Comparison of ENCODE assay signal across 16 cellular contexts in genomic region chr2:240196716-240197438, GRCh38. TPM values are rescaled to one million over a fixed set of nuclear protein-coding genes. Genes with fewer than 3 reads are reported as not detected.
DNase-seq lines count a peak whose midpoint lies in the region; ATAC-seq and TF ChIP-seq lines count a peak whose summit lies in the region.
"Had no signal": no experiment of that assay in that cellular context is flagged by ENCODE, and none has a peak within 500 bp of the region (broad histone marks: within the 10 kb centered on the region; RNA-seq: fewer than 3 reads in every experiment).

No MANE protein-coding gene starts in this region.

- no peak overlapping the region for H4K91ac ChIP-seq in H9 (ENCODE audit: insufficient read length, low read depth, low read length)
- H4K91ac ChIP-seq in neuronal stem cell (ENCODE audit: low read depth, low read length, poor library complexity), result no peak overlapping the region

- TF ChIP-seq POLR2A in testis (IDR thresholded peaks at IDR 0.05), result no peak

- WGBS in H9 (ENCODE audit: extremely low coverage, insufficient read length, low lambda C conversion rate), result no CpG with 5 or more reads among the region's 10 CpGs
- WGBS in neuronal stem cell (ENCODE audit: extremely low coverage in 2 of 2, insufficient read length in 2 of 2, insufficient replicate concordance in 1 of 2), 2 donors, result no CpG with 5 or more reads among the region's 10 CpGs
- 88 to 95% methylated on average over 7 to 10 of the region's 10 CpGs for WGBS in testis, 2 donors

- ATAC-seq in HG03045 (IDR thresholded peaks at IDR 0.05; ENCODE audit: unreplicated experiment), result no peak
- no peak for ATAC-seq in GM21737 (IDR thresholded peaks at IDR 0.05; ENCODE audit: unreplicated experiment)
- no peak for ATAC-seq in stimulated activated naive CD8-positive, alpha-beta T cell treated with anti-CD3 and anti-CD28 coated beads, Interleukin-15, amount 100 ng/mL, for 72 hours
- ATAC-seq: GM12878 had no signal

- TF ChIP-seq CTCF in H9 (conservative IDR thresholded peaks at IDR 0.05) (no peak), coronary artery (IDR thresholded peaks at IDR 0.05) (no peak), testis (IDR thresholded peaks at IDR 0.05) (no peak)

- intact Hi-C loops in testis (cut with DNase I; ENCODE audit: low total_unique reads), result no loop called here

- H3K79me2 ChIP-seq in H9 (ENCODE audit: insufficient read depth, low read length), result no peaks in the 10 kb centered on the region

- H4K8ac ChIP-seq in H9 (replicated peaks; ENCODE audit: insufficient read length, low read depth, low read length) (no peak overlapping the region), neuronal stem cell (ENCODE audit: low read depth, low read length) (no peak overlapping the region)

- H3K27ac ChIP-seq in H9 (ENCODE audit: insufficient read length, low read depth, low read length) (no peak overlapping the region), coronary artery (no peak overlapping the region), neuronal stem cell (replicated peaks; ENCODE audit: low read length) (no peak overlapping the region), testis (no peak overlapping the region)
- H3K27ac ChIP-seq: Peyer's patch had no signal

- DNase-seq in H9, result peak; percentile 12
- peak; percentile 50 for DNase-seq in coronary artery (ENCODE audit: low spot score)
- no peak for DNase-seq in neuronal stem cell (ENCODE audit: low spot score)
- peak; percentile 8 for DNase-seq in testis
- DNase-seq in stimulated activated naive CD8-positive, alpha-beta T cell treated with anti-CD3 and anti-CD28 coated beads, Interleukin-15, amount 100 ng/mL, for 72 hours, result no peak
- DNase-seq: ACHN, Calu3, MV-4-11, NCI-H1417 treated with DMSO at 0.1 percent for 48 hours, NCI-H2029 treated with DMSO at 0.1 percent for 48 hours, NCI-H510A had no signal

- H3K14ac ChIP-seq in H9 (ENCODE audit: insufficient read depth, low read length) (no peak overlapping the region), neuronal stem cell (ENCODE audit: low read length) (no peak overlapping the region)

- no peak overlapping the region for H3T11ph ChIP-seq in H9 (ENCODE audit: low read length)

- H3K27me3 Mint-ChIP-seq in H9 (ENCODE audit: low read depth), result peaks cover 19% of the 10 kb centered on the region
- peaks cover 29% of the 10 kb centered on the region for H3K27me3 Mint-ChIP-seq in stimulated activated naive CD8-positive, alpha-beta T cell treated with anti-CD3 and anti-CD28 coated beads, Interleukin-15, amount 100 ng/mL, for 72 hours

- H3K9me3 ChIP-seq in H9 (ENCODE audit: control insufficient read depth, low read depth, low read length) (no peaks in the 10 kb centered on the region), neuronal stem cell (replicated peaks in 1 of 2; ENCODE audit: control insufficient read depth in 2 of 2, insufficient read depth in 1 of 2, low read depth in 1 of 2, low read length in 2 of 2) (peaks cover 0 to 4% of the 10 kb centered on the region in 2 donors), testis (no peaks in the 10 kb centered on the region)
- H3K9me3 ChIP-seq: Peyer's patch had no signal

- H3K23ac ChIP-seq in H9 (ENCODE audit: insufficient read length, low read depth, low read length) (no peak overlapping the region), neuronal stem cell (ENCODE audit: low read depth, low read length, poor library complexity) (peak overlapping the region; percentile 59)

- H4K20me1 ChIP-seq in H9 (ENCODE audit: control insufficient read depth, insufficient read depth, insufficient read length), result no peaks in the 10 kb centered on the region

- H3K18ac ChIP-seq in H9 (ENCODE audit: insufficient read length, low read depth, low read length) (no peak overlapping the region), neuronal stem cell (ENCODE audit: low read length) (peak overlapping the region; percentile 49)

- H3K36me3 Mint-ChIP-seq in H9 (ENCODE audit: insufficient read depth in 1 of 3, low read depth in 3 of 3), result no peaks in the 10 kb centered on the region

- H2AFZ ChIP-seq in H9 (ENCODE audit: low read length) (no peak overlapping the region), neuronal stem cell (ENCODE audit: low read length) (no peak overlapping the region)

- H3K23me2 ChIP-seq in H9 (ENCODE audit: insufficient read length, low read depth, low read length, poor library complexity, severe bottlenecking), result no peaks in the 10 kb centered on the region

- H3K27ac Mint-ChIP-seq in H9, result no peak overlapping the region
- no peak overlapping the region for H3K27ac Mint-ChIP-seq in stimulated activated naive CD8-positive, alpha-beta T cell treated with anti-CD3 and anti-CD28 coated beads, Interleukin-15, amount 100 ng/mL, for 72 hours
- H3K27ac Mint-ChIP-seq: CD4-positive, alpha-beta T cell had no signal

- H2BK5ac ChIP-seq in H9 (ENCODE audit: insufficient read length, low read length) (no peak overlapping the region), neuronal stem cell (ENCODE audit: low read length) (no peak overlapping the region)

- H3K4me3 Mint-ChIP-seq in H9, result no peak overlapping the region
- no peak overlapping the region for H3K4me3 Mint-ChIP-seq in stimulated activated naive CD8-positive, alpha-beta T cell treated with anti-CD3 and anti-CD28 coated beads, Interleukin-15, amount 100 ng/mL, for 72 hours
- H3K4me3 Mint-ChIP-seq: CD4-positive, alpha-beta T cell had no signal

- H3K4me1 Mint-ChIP-seq in H9, result peaks cover 13 to 17% of the 10 kb centered on the region in 2 experiments
- H3K4me1 Mint-ChIP-seq in stimulated activated naive CD8-positive, alpha-beta T cell treated with anti-CD3 and anti-CD28 coated beads, Interleukin-15, amount 100 ng/mL, for 72 hours, result no peaks in the 10 kb centered on the region

- H3K36me3 ChIP-seq in neuronal stem cell (replicated peaks in 1 of 2; ENCODE audit: control insufficient read depth in 2 of 2, insufficient read depth in 2 of 2, low read length in 2 of 2) (no peaks in the 10 kb centered on the region), testis (ENCODE audit: low read depth, missing control alignments) (no peaks in the 10 kb centered on the region)
- H3K36me3 ChIP-seq: Peyer's patch had no signal

- peaks cover 0 to 4% of the 10 kb centered on the region in 2 experiments; a peak in 1 of 5 replicates for H3K9me3 Mint-ChIP-seq in H9
- H3K9me3 Mint-ChIP-seq in stimulated activated naive CD8-positive, alpha-beta T cell treated with anti-CD3 and anti-CD28 coated beads, Interleukin-15, amount 100 ng/mL, for 72 hours, result no peaks in the 10 kb centered on the region
- H3K9me3 Mint-ChIP-seq: CD4-positive, alpha-beta T cell had no signal

- H3K79me1 ChIP-seq in H9 (ENCODE audit: insufficient read depth, low read depth, low read length, poor library complexity, severe bottlenecking) (no peaks in the 10 kb centered on the region), neuronal stem cell (ENCODE audit: low read depth, low read length) (no peaks in the 10 kb centered on the region)

- H3K4me3 ChIP-seq in coronary artery (no peak overlapping the region), neuronal stem cell (ENCODE audit: low read length in 2 of 2) (peak overlapping the region in 1 of 2 donors; percentile 41), testis (no peak overlapping the region)
- H3K4me3 ChIP-seq: GM12878, Peyer's patch had no signal

- H3K4me2 ChIP-seq in H9 (ENCODE audit: insufficient read depth, insufficient read length, low read length), result no peak overlapping the region
- H3K4me2 ChIP-seq in neuronal stem cell (ENCODE audit: insufficient read depth, low read length, poor library complexity, severe bottlenecking), result no peak overlapping the region

- H3K4ac ChIP-seq in H9 (ENCODE audit: low read depth, low read length), result no peak overlapping the region
- no peak overlapping the region for H3K4ac ChIP-seq in neuronal stem cell (ENCODE audit: low read length)

- H2BK15ac ChIP-seq in H9 (ENCODE audit: low read depth, low read length) (no peak overlapping the region), neuronal stem cell (ENCODE audit: low read length) (peak overlapping the region; percentile 90)

- H3K27me3 ChIP-seq in H9 (ENCODE audit: insufficient read depth, low read length), result no peaks in the 10 kb centered on the region
- H3K27me3 ChIP-seq in neuronal stem cell (ENCODE audit: control insufficient read depth in 3 of 3, insufficient read depth in 3 of 3, low read depth in 1 of 3, low read length in 3 of 3), result peaks cover 0 to 4% (median 0%) of the 10 kb centered on the region in 3 experiments
- H3K27me3 ChIP-seq in testis, result no peaks in the 10 kb centered on the region
- H3K27me3 ChIP-seq: Peyer's patch had no signal

- H4K5ac ChIP-seq in H9 (ENCODE audit: insufficient read length, low read depth, low read length), result no peak overlapping the region

- no peak overlapping the region for H2BK120ac ChIP-seq in H9 (ENCODE audit: low read depth, low read length, poor library complexity, severe bottlenecking)
- H2BK120ac ChIP-seq in neuronal stem cell (ENCODE audit: low read depth, low read length), result peak overlapping the region; percentile 62

- no peak overlapping the region for H2BK20ac ChIP-seq in H9 (ENCODE audit: low read depth, low read length, poor library complexity, severe bottlenecking)

- H3K56ac ChIP-seq in H9 (ENCODE audit: insufficient read length, low read depth, low read length), result no peak overlapping the region

- H3K4me1 ChIP-seq in H9 (ENCODE audit: insufficient read depth, low read length) (no peaks in the 10 kb centered on the region; the same call in 1 of the 2 replicates), neuronal stem cell (ENCODE audit: control insufficient read depth in 2 of 2, insufficient read depth in 1 of 2, low read depth in 1 of 2, low read length in 2 of 2) (peaks cover 7 to 11% of the 10 kb centered on the region in 2 donors), testis (no peaks in the 10 kb centered on the region)
- H3K4me1 ChIP-seq: Peyer's patch had no signal

- H2AK5ac ChIP-seq in H9 (ENCODE audit: insufficient read length, low read length) (no peak overlapping the region), neuronal stem cell (ENCODE audit: low read depth, low read length) (peak overlapping the region; percentile 86)

- H2BK12ac ChIP-seq in H9 (ENCODE audit: insufficient read length, low read depth, low read length) (no peak overlapping the region), neuronal stem cell (ENCODE audit: low read length) (peak overlapping the region; percentile 25)

- no peak overlapping the region for H3K9ac ChIP-seq in H9 (ENCODE audit: extremely low read depth, insufficient read length, low read length)
- H3K9ac ChIP-seq in neuronal stem cell (ENCODE audit: low read depth, low read length, poor library complexity), result peak overlapping the region; percentile 9

RNA-seq across cellular contexts. Expression of gene OTOS, which starts 56.4 kb away (rescaled TPM):
- total RNA-seq in H9 (2021) (not detected in 2 replicates), testis (1 to 10 TPM in 1 of 2 donors, not detected in 1; 1.5 TPM)
- polyA plus RNA-seq in neuronal stem cell (2013, experiment 1 of 2), result 0.08 TPM
- polyA plus RNA-seq in neuronal stem cell (2013, experiment 2 of 2), result not detected
- polyA plus RNA-seq in testis (ENCODE audit: insufficient read depth, low read depth, low replicate concordance), result 1.2 TPM
- total RNA-seq: Calu3; CD4-positive, alpha-beta T cell; GM12878; Peyer's patch had no signal
- polyA plus RNA-seq: GM12878 had no signal

Comparison
In these comparisons a context has a peak if more than half of its experiments do, and no peak if none do; other contexts are left out.
1. DNase-seq: peak in H9 (single experiment), coronary artery (single experiment) and testis (single experiment); none in neuronal stem cell (single experiment) and stimulated activated naive CD8-positive, alpha-beta T cell treated with anti-CD3 and anti-CD28 coated beads, Interleukin-15, amount 100 ng/mL, for 72 hours (0 of 2).